ENCODE assay signal across 17 cellular contexts in the genomic region with DNA sequence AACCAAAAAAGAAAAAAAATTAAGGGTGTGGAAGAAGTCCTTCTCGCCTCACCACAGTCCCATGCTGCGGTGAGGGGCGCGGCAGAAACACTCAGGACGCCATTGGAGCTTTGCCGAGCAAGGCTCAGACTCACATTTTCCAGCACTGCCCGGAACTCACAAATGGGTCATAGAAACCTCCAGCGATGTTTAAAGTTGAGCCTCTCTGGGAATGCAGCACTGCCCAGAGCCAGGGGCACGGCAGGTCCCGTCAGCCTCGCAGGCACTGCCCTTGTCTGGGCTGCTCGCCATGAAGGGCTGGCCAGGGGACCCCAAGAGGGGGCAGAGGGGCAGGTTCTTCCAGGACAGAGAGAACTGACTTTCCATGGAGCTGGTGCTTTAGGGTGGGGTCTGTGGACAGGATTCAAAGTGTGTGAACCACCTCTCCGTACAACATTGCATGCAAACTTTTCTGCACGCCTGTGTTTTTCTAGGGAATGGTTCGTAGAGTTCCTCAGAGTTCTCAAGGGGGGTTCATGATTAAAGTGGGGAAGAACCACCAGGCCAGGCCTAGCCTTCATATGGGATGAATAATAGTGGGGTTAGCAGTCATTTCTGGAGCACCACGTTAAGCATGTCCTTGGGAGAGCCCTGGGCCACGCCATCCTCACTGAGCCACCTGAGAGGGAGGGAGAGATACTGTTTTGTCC. TPM values are rescaled to one million over a fixed set of nuclear protein-coding genes. Genes with fewer than 3 reads are reported as not detected.
DNase-seq lines count a peak whose midpoint lies in the region; ATAC-seq and TF ChIP-seq lines count a peak whose summit lies in the region.
"Had no signal": no experiment of that assay in that cellular context is flagged by ENCODE, and none has a peak within 500 bp of the region (broad histone marks: within the 10 kb centered on the region; RNA-seq: fewer than 3 reads in every experiment).

No MANE protein-coding gene starts in this region.

- TF ChIP-seq POLR2A in lower leg skin (IDR thresholded peaks at IDR 0.05): no peak
- no peak for TF ChIP-seq POLR2A in suprapubic skin (IDR thresholded peaks at IDR 0.05)

- H3K4me3 ChIP-seq in colonic mucosa (no peak overlapping the region), lower leg skin (ENCODE audit: low read depth, poor library complexity, severe bottlenecking) (no peak overlapping the region), suprapubic skin (no peak overlapping the region)
- H3K4me3 ChIP-seq: dorsolateral prefrontal cortex had no signal

- H3K36me3 ChIP-seq in colonic mucosa (no peaks in the 10 kb centered on the region), suprapubic skin (no peaks in the 10 kb centered on the region)

- ATAC-seq in SK-N-SH treated with all-trans-retinoic acid at 6 μM for 48 hours: no peak
- no peak for ATAC-seq in GM18511 (IDR thresholded peaks at IDR 0.05; ENCODE audit: unreplicated experiment)
- ATAC-seq in HG02763 (IDR thresholded peaks at IDR 0.05; ENCODE audit: unreplicated experiment): no peak
- no peak for ATAC-seq in GM18517 (IDR thresholded peaks at IDR 0.05; ENCODE audit: unreplicated experiment)
- ATAC-seq: PC-3 had no signal

- H3K27ac ChIP-seq in colonic mucosa: no peak overlapping the region
- peak overlapping the region; percentile 68 for H3K27ac ChIP-seq in suprapubic skin

- peak overlapping the region in 1 of 2 donors; percentile 34 for H3K9ac ChIP-seq in colonic mucosa (ENCODE audit: low read depth in 2 of 2, low read length in 2 of 2)

- H3K4me1 ChIP-seq in colonic mucosa: peaks cover 8% of the 10 kb centered on the region
- H3K4me1 ChIP-seq in suprapubic skin: peaks cover 37% of the 10 kb centered on the region

- DNase-seq in EH (ENCODE audit: low read depth) (peak; percentile 79), colonic mucosa (peak; percentile 49), lower leg skin (ENCODE audit: low spot score in 2 of 2) (peak; percentile 51 to 94), suprapubic skin (ENCODE audit: low spot score in 2 of 2) (peak in 1 of 2 donors; percentile 79)
- DNase-seq: activated CD4-positive, CD25-positive, alpha-beta regulatory T cell treated with anti-CD3 and anti-CD28 coated beads, Interleukin-2, amount 50 U/mL, for 72 hours; CD4-positive, alpha-beta T cell; dorsolateral prefrontal cortex; H9; kidney glomerular epithelial cell; MM.1S; PC-3; small intestine had no signal

- intact Hi-C loops in colonic mucosa (cut with DNase I): no loop called here
- intact Hi-C loops in lower leg skin (cut with DNase I; ENCODE audit: low total_unique reads): no loop called here

- H3K27me3 ChIP-seq in colonic mucosa (no peaks in the 10 kb centered on the region), suprapubic skin (peaks cover 2% of the 10 kb centered on the region)

- no peak for TF ChIP-seq EP300 in suprapubic skin (IDR thresholded peaks at IDR 0.05)

- WGBS in lower leg skin, 2 donors: 49 to 64% methylated on average over 17 of the region's 17 CpGs
- 38% methylated on average over 12 of the region's 17 CpGs for WGBS in suprapubic skin

- TF ChIP-seq CTCF in colonic mucosa (IDR thresholded peaks at IDR 0.05): no peak
- TF ChIP-seq CTCF in lower leg skin (IDR thresholded peaks at IDR 0.05): no peak
- no peak for TF ChIP-seq CTCF in suprapubic skin (IDR thresholded peaks at IDR 0.05)

- no peaks in the 10 kb centered on the region for H3K9me3 ChIP-seq in colonic mucosa
- no peaks in the 10 kb centered on the region for H3K9me3 ChIP-seq in suprapubic skin

TF ChIP-seq in SK-N-SH treated with all-trans-retinoic acid at 6 μM for 48 hours, 23 proteins besides CTCF, POLR2A, EP300 and RAD21 (continues in another document):
- TF ChIP-seq ESRRG (CRISPR knock-in tag; IDR thresholded peaks at IDR 0.05): no peak
- TF ChIP-seq ISL1 (CRISPR knock-in tag; IDR thresholded peaks at IDR 0.05): no peak
- TF ChIP-seq RARB (CRISPR knock-in tag; IDR thresholded peaks at IDR 0.05): no peak
- no peak for TF ChIP-seq TOX (CRISPR knock-in tag; IDR thresholded peaks at IDR 0.05; ENCODE audit: borderline replicate concordance)
- no peak for TF ChIP-seq OSR1 (CRISPR knock-in tag; IDR thresholded peaks at IDR 0.05)
- TF ChIP-seq, protein P1, sequence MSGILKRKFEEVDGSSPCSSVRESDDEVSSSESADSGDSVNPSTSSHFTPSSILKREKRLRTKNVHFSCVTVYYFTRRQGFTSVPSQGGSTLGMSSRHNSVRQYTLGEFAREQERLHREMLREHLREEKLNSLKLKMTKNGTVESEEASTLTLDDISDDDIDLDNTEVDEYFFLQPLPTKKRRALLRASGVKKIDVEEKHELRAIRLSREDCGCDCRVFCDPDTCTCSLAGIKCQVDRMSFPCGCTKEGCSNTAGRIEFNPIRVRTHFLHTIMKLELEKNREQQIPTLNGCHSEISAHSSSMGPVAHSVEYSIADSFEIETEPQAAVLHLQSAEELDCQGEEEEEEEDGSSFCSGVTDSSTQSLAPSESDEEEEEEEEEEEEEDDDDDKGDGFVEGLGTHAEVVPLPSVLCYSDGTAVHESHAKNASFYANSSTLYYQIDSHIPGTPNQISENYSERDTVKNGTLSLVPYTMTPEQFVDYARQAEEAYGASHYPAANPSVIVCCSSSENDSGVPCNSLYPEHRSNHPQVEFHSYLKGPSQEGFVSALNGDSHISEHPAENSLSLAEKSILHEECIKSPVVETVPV (CRISPR knock-in tag; IDR thresholded peaks at IDR 0.05): no peak
- no peak for TF ChIP-seq ZNF565 (CRISPR knock-in tag; conservative IDR thresholded peaks at IDR 0.05; ENCODE audit: low read depth)
- no peak for TF ChIP-seq PPARA (CRISPR knock-in tag; IDR thresholded peaks at IDR 0.05; ENCODE audit: borderline replicate concordance)
- TF ChIP-seq CSDC2 (CRISPR knock-in tag; IDR thresholded peaks at IDR 0.05): no peak
- no peak for TF ChIP-seq TCF4 (CRISPR knock-in tag; IDR thresholded peaks at IDR 0.05; ENCODE audit: borderline replicate concordance)
- no peak for TF ChIP-seq BACH2 (CRISPR knock-in tag; IDR thresholded peaks at IDR 0.05; ENCODE audit: borderline replicate concordance)
- TF ChIP-seq, protein P2, sequence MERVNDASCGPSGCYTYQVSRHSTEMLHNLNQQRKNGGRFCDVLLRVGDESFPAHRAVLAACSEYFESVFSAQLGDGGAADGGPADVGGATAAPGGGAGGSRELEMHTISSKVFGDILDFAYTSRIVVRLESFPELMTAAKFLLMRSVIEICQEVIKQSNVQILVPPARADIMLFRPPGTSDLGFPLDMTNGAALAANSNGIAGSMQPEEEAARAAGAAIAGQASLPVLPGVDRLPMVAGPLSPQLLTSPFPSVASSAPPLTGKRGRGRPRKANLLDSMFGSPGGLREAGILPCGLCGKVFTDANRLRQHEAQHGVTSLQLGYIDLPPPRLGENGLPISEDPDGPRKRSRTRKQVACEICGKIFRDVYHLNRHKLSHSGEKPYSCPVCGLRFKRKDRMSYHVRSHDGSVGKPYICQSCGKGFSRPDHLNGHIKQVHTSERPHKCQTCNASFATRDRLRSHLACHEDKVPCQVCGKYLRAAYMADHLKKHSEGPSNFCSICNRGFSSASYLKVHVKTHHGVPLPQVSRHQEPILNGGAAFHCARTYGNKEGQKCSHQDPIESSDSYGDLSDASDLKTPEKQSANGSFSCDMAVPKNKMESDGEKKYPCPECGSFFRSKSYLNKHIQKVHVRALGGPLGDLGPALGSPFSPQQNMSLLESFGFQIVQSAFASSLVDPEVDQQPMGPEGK (CRISPR knock-in tag; IDR thresholded peaks at IDR 0.05; ENCODE audit: borderline replicate concordance): no peak
- TF ChIP-seq, protein P3, sequence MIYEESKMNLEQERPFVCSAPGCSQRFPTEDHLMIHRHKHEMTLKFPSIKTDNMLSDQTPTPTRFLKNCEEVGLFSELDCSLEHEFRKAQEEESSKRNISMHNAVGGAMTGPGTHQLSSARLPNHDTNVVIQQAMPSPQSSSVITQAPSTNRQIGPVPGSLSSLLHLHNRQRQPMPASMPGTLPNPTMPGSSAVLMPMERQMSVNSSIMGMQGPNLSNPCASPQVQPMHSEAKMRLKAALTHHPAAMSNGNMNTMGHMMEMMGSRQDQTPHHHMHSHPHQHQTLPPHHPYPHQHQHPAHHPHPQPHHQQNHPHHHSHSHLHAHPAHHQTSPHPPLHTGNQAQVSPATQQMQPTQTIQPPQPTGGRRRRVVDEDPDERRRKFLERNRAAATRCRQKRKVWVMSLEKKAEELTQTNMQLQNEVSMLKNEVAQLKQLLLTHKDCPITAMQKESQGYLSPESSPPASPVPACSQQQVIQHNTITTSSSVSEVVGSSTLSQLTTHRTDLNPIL (CRISPR knock-in tag; IDR thresholded peaks at IDR 0.05; ENCODE audit: low read depth): no peak
- TF ChIP-seq, protein P4, sequence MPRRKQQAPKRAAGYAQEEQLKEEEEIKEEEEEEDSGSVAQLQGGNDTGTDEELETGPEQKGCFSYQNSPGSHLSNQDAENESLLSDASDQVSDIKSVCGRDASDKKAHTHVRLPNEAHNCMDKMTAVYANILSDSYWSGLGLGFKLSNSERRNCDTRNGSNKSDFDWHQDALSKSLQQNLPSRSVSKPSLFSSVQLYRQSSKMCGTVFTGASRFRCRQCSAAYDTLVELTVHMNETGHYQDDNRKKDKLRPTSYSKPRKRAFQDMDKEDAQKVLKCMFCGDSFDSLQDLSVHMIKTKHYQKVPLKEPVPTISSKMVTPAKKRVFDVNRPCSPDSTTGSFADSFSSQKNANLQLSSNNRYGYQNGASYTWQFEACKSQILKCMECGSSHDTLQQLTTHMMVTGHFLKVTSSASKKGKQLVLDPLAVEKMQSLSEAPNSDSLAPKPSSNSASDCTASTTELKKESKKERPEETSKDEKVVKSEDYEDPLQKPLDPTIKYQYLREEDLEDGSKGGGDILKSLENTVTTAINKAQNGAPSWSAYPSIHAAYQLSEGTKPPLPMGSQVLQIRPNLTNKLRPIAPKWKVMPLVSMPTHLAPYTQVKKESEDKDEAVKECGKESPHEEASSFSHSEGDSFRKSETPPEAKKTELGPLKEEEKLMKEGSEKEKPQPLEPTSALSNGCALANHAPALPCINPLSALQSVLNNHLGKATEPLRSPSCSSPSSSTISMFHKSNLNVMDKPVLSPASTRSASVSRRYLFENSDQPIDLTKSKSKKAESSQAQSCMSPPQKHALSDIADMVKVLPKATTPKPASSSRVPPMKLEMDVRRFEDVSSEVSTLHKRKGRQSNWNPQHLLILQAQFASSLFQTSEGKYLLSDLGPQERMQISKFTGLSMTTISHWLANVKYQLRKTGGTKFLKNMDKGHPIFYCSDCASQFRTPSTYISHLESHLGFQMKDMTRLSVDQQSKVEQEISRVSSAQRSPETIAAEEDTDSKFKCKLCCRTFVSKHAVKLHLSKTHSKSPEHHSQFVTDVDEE (CRISPR knock-in tag; IDR thresholded peaks at IDR 0.05): no peak
- no peak for TF ChIP-seq ZC3H10 (CRISPR knock-in tag; IDR thresholded peaks at IDR 0.05)
- no peak for TF ChIP-seq ZFP30 (CRISPR knock-in tag; IDR thresholded peaks at IDR 0.05)

RNA-seq across cellular contexts. Expression of a gene that starts 38.4 kb away (rescaled TPM):
- under 1 TPM; 0.64 to 0.85 TPM for total RNA-seq in colonic mucosa
- total RNA-seq in lower leg skin: 10 to 100 TPM; 10.7 to 24.1 (median 16.6) TPM
- 10 to 100 TPM in 3 of 4 donors, 1 to 10 TPM in 1; 9.9 to 16.9 (median 14.0) TPM for total RNA-seq in suprapubic skin
- total RNA-seq: CD4-positive, alpha-beta T cell; natural killer cell treated with Interleukin-12 subunit alpha and Interleukin-12 subunit beta and Interleukin-15 and Interleukin-18, amount 100 ng/mL, for 72 hours had no signal

RNA-seq across cellular contexts. Expression of a gene that starts 49.0 kb away (rescaled TPM):
- 1 to 10 TPM; 2.6 to 5.1 TPM for total RNA-seq in colonic mucosa
- 10 to 100 TPM; 14.4 to 28.7 (median 23.2) TPM for total RNA-seq in lower leg skin
- total RNA-seq in suprapubic skin: 10 to 100 TPM; 21.8 to 38.8 (median 24.0) TPM
- total RNA-seq: natural killer cell treated with Interleukin-12 subunit alpha and Interleukin-12 subunit beta and Interleukin-15 and Interleukin-18, amount 100 ng/mL, for 72 hours had no signal

Comparison
In these comparisons a context has a peak if more than half of its experiments do, and no peak if none do; other contexts are left out.
1. RNA of a gene that starts 38.4 kb away (total RNA-seq): 10.7 to 24.1 TPM in lower leg skin and 9.9 to 16.9 TPM in suprapubic skin; 0.64 to 0.85 TPM in colonic mucosa; every median in the first group is over 4 times any median in the second.